In the genomic region with DNA sequence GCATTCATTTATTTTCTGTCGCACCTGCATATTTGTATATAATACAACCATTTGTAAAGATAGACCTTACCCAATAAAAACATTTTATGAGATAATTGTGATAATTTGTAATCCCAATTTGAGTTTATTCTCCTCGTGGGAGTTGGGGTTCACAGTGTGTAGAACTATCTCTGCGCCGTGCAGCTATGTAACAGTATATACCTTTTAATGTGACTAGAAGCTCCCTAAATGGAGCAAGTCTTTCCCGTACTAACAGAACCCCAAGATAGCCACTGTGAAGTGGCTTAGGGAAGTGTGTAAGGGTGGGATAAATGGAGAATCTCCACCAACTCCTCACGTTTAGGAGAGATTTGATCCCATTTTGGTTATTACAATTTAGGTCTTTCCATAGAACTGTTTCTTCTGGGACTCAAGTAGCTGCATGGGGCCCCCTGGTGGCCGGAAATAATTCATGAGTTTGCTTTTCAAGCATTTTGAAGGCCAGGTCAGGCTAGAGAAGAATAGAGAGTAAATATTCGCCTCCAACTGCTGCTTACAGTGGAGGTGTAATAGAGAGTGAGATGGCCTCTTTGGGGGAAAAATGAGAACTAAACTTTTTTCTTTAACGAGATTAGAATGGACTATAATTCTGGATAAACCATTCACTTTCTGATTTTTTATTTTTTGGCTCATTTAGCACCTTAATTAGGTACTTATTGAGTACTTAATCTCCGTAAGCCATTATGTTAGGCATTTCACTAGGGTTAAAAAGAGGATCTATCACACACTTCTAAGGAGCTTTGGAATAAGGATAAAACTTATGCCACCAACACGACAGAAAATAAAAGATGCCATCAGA, we compare ENCODE assay signal across 1 cellular context.
TF ChIP-seq lines count a peak whose summit lies in the region.

No MANE protein-coding gene starts in this region.

TF ChIP-seq in H1, 55 proteins besides CTCF, POLR2A, EP300 and RAD21:
- no peak for TF ChIP-seq KDM5A (IDR thresholded peaks at IDR 0.05; ENCODE audit: low read length)
- TF ChIP-seq RXRA (IDR thresholded peaks at IDR 0.05; ENCODE audit: insufficient read depth, low read depth, low read length) = no peak
- no peak for TF ChIP-seq E2F6 (IDR thresholded peaks at IDR 0.05)
- TF ChIP-seq TAF7 (optimal IDR thresholded peaks at IDR 0.05; ENCODE audit: borderline replicate concordance, low read depth, low read length) = no peak
TF ChIP-seq in H1: peak in this region for 0.
